ENCODE assay signal across 8 cellular contexts in the genomic region with DNA sequence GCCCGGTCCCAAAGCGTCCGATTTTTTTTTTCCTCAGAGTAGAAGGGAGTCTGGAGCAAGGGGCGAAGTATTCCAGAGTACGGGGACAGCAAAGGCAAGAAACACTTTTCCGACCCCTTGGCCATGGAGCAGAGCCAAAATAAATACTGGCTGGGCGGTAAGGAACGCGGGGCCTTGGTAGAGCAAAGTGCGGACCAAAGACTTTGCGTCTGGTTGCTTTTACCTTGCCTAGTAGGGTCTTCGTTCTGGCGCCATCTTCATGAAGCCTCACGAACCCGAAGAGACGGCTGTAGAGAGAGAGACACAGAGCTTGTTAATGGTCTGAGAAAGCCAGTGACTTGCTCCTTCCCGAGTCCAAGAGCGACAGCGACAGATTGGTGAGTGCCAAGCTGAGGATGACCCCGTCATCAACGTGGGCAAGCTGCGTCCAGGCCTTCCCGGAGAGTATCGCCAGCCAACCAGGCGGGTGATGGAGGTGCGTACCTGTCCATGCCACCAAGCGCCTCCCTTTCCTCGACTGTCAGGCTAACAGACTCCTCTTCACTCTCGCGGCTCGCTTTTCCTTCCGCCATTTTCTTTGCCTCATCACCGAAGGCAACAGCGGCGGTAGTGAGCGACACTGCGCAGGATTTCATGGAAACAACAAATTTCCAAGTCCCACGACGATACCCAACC. TPM values are rescaled to one million over a fixed set of nuclear protein-coding genes. Genes with fewer than 3 reads are reported as not detected.
DNase-seq lines count a peak whose midpoint lies in the region; ATAC-seq and TF ChIP-seq lines count a peak whose summit lies in the region.

No MANE protein-coding gene starts in this region.

- TF ChIP-seq CTCF in BJ (IDR thresholded peaks at IDR 0.05; ENCODE audit: insufficient read depth, low read depth, low read length) = 0 out of 2 replicates have a peak, but pooled peaks have one; percentile 7
- no peak for TF ChIP-seq CTCF in heart left ventricle (IDR thresholded peaks at IDR 0.05)
- TF ChIP-seq CTCF in colonic mucosa (IDR thresholded peaks at IDR 0.05) = no peak

- CTCF ChIA-PET in BJ (lab: Yijun Ruan, JAX) = no interaction called here

- POLR2A ChIA-PET in BJ (lab: Charles Lee) = no interaction called here

- TF ChIP-seq POLR2A in heart left ventricle (IDR thresholded peaks at IDR 0.05) = no peak

- DNase-seq in BJ (ENCODE audit: low read depth) (no peak), heart left ventricle (peak in 3 of 5 donors; percentile 18 to 51 (median 26)), colonic mucosa (no peak)
- peak; percentile 51 to 56 for DNase-seq in activated CD4-positive, alpha-beta T cell treated with anti-CD3 and anti-CD28 coated beads, Interleukin-2, amount 50 U/mL, for 4 hours
- peak in 2 of 3 donors; percentile 20 to 53 for DNase-seq in stimulated activated CD4-positive, alpha-beta T cell treated with anti-CD3 and anti-CD28 coated beads, TNF-alpha, amount 100 ng/mL, for 48 hours (ENCODE audit: low read depth in 3 of 3)
- DNase-seq in effector CD4-positive, alpha-beta T cell = no peak

- H3K4me3 ChIP-seq in BJ (ENCODE audit: low read depth, low read length) (peak overlapping the region; percentile 86), heart left ventricle (peak overlapping the region in 7 of 12 donors; percentile 62 to 97 (median 76)), colonic mucosa (no peak overlapping the region)

- WGBS in heart left ventricle, 4 donors = 0 to 1% methylated on average over 39 of the region's 39 CpGs; no CpG with 5 or more reads in 2 of the 4 donors

- no peak overlapping the region for H3K9ac ChIP-seq in colonic mucosa (ENCODE audit: low read depth in 2 of 2, low read length in 2 of 2)

- H3K27ac ChIP-seq in heart left ventricle (peak overlapping the region in 7 of 12 donors; percentile 91 to 96 (median 95)), colonic mucosa (no peak overlapping the region)

- H3K4me1 ChIP-seq in heart left ventricle (peaks cover 0 to 23% (median 0%) of the 10 kb centered on the region in 12 donors), colonic mucosa (no peaks in the 10 kb centered on the region)

- peak; percentile 43 for ATAC-seq in HG03432 (IDR thresholded peaks at IDR 0.05; ENCODE audit: unreplicated experiment)
- peak in 2 of 4 donors; percentile 63 to 66 for ATAC-seq in heart left ventricle
- no peak for ATAC-seq in GM21529 (IDR thresholded peaks at IDR 0.05; ENCODE audit: unreplicated experiment)

- intact Hi-C loops in heart left ventricle (cut with DNase I) = loop anchor here in 2 of 10 donors (2.0 to 5.0 kb wide), 2 partner anchors 42 to 224 kb away; a partner anchor contains a TSS
- intact Hi-C loops in colonic mucosa (cut with DNase I) = no loop called here

- H3K9me3 ChIP-seq in heart left ventricle (no peaks in the 10 kb centered on the region), colonic mucosa (no peaks in the 10 kb centered on the region)

- H3K36me3 ChIP-seq in BJ (ENCODE audit: control insufficient read depth, insufficient read depth, low read length) = no peaks in the 10 kb centered on the region
- H3K36me3 ChIP-seq in heart left ventricle = peaks cover 0 to 14% (median 0%) of the 10 kb centered on the region in 9 donors
- H3K36me3 ChIP-seq in colonic mucosa = no peaks in the 10 kb centered on the region

- H3K27me3 ChIP-seq in BJ (ENCODE audit: control insufficient read depth, insufficient read depth, low read length) = no peaks in the 10 kb centered on the region
- H3K27me3 ChIP-seq in heart left ventricle = no peaks in the 10 kb centered on the region
- no peaks in the 10 kb centered on the region for H3K27me3 ChIP-seq in colonic mucosa

RNA-seq across cellular contexts. Expression of a gene that starts 0.7 kb away (rescaled TPM):
- polyA plus RNA-seq in BJ (2011; rRNA removed) (5.8 and 9.2 TPM in 2 replicates), heart left ventricle (1 to 10 TPM; 2.6 to 3.0 TPM)
- 18.9 and 30.2 TPM in 2 replicates for polyA minus RNA-seq in BJ (2011; rRNA and poly(A)+ RNA removed)
- total RNA-seq in heart left ventricle (10 to 100 TPM in 3 of 9 donors, 1 to 10 TPM in 1, not detected in 5; 9.2 to 17.3 (median 14.0) TPM), colonic mucosa (under 1 TPM in 1 of 2 donors, not detected in 1; 0.12 TPM)

Comparison
In these comparisons a context has a peak if more than half of its experiments do, and no peak if none do; other contexts are left out.
1. DNase-seq: peak in activated CD4-positive, alpha-beta T cell treated with anti-CD3 and anti-CD28 coated beads, Interleukin-2, amount 50 U/mL, for 4 hours (2 of 2), heart left ventricle (3 of 5) and stimulated activated CD4-positive, alpha-beta T cell treated with anti-CD3 and anti-CD28 coated beads, TNF-alpha, amount 100 ng/mL, for 48 hours (2 of 3); none in BJ (single experiment), colonic mucosa (single experiment) and effector CD4-positive, alpha-beta T cell (single experiment).